13 cellular contexts compared by ENCODE assay signal in genomic region chr12:57832966-57833365, GRCh38. TPM values are rescaled to one million over a fixed set of nuclear protein-coding genes. Genes with fewer than 3 reads are reported as not detected.
DNase-seq lines count a peak whose midpoint lies in the region; ATAC-seq and TF ChIP-seq lines count a peak whose summit lies in the region.
"Had no signal": no experiment of that assay in that cellular context is flagged by ENCODE, and none has a peak within 500 bp of the region (broad histone marks: within the 10 kb centered on the region; RNA-seq: fewer than 3 reads in every experiment).

No MANE protein-coding gene starts in this region.

- H3K9me3 ChIP-seq in heart left ventricle = no peaks in the 10 kb centered on the region
- H3K9me3 ChIP-seq in ascending aorta = no peaks in the 10 kb centered on the region
- no peaks in the 10 kb centered on the region for H3K9me3 ChIP-seq in muscle layer of duodenum (ENCODE audit: control insufficient read depth in 1 of 2, low read length in 2 of 2)
- H3K9me3 ChIP-seq in upper lobe of right lung = no peaks in the 10 kb centered on the region

- ATAC-seq in heart left ventricle = peak in 2 of 4 donors; percentile 10 to 11
- no peak for ATAC-seq in Right ventricle myocardium superior (ENCODE audit: poor library complexity)
- peak; percentile 21 for ATAC-seq in upper lobe of right lung
- no peak for ATAC-seq in GM19324 (IDR thresholded peaks at IDR 0.05; ENCODE audit: low FRiP score, unreplicated experiment)
- ATAC-seq in GM21381 (IDR thresholded peaks at IDR 0.05; ENCODE audit: unreplicated experiment) = no peak
- ATAC-seq in GM19463 (IDR thresholded peaks at IDR 0.05; ENCODE audit: unreplicated experiment) = no peak

- TF ChIP-seq CTCF in heart left ventricle (IDR thresholded peaks at IDR 0.05) (no peak), ascending aorta (IDR thresholded peaks at IDR 0.05) (no peak), upper lobe of right lung (IDR thresholded peaks at IDR 0.05) (no peak)

- no peak for DNase-seq in heart left ventricle
- DNase-seq in Right ventricle myocardium superior = no peak
- no peak for DNase-seq in ascending aorta (ENCODE audit: low spot score in 2 of 2)
- DNase-seq in upper lobe of right lung = no peak
- DNase-seq: activated CD8-positive, alpha-beta memory T cell treated with anti-CD3 and anti-CD28 coated beads, Interleukin-2, amount 50 U/mL, for 4 hours; AML-193; Kasumi-1; RPMI8226 had no signal

- H3K4me1 ChIP-seq in heart left ventricle (peaks cover 40 to 97% (median 92%) of the 10 kb centered on the region in 12 donors), ascending aorta (peaks cover 45 to 89% of the 10 kb centered on the region in 2 donors), muscle layer of duodenum (ENCODE audit: control insufficient read depth in 1 of 2, insufficient read depth in 2 of 2, low read length in 2 of 2) (peaks cover 61 to 90% of the 10 kb centered on the region in 2 donors), upper lobe of right lung (peaks cover 96% of the 10 kb centered on the region)

- peak overlapping the region in 4 of 12 donors; percentile 1 to 22 (median 12) for H3K4me3 ChIP-seq in heart left ventricle
- peak overlapping the region in 1 of 2 donors; percentile 94 for H3K4me3 ChIP-seq in ascending aorta
- H3K4me3 ChIP-seq in muscle layer of duodenum (ENCODE audit: low read depth in 1 of 2, low read length in 2 of 2) = peak overlapping the region in 1 of 2 donors; percentile 16
- peak overlapping the region; percentile 20 for H3K4me3 ChIP-seq in upper lobe of right lung

- H3K27ac ChIP-seq in heart left ventricle = peak overlapping the region in 11 of 12 donors; percentile 14 to 82 (median 64)
- H3K27ac ChIP-seq in ascending aorta = peak overlapping the region; percentile 73 to 100
- peak overlapping the region; percentile 31 for H3K27ac ChIP-seq in muscle layer of duodenum (ENCODE audit: low read length)
- peak overlapping the region; percentile 7 for H3K27ac ChIP-seq in upper lobe of right lung
- H3K27ac ChIP-seq: epithelial cell of prostate had no signal

- TF ChIP-seq POLR2A in heart left ventricle (IDR thresholded peaks at IDR 0.05) = no peak

- 30 to 40% (median 31%) methylated on average over 10 of the region's 10 CpGs for WGBS in heart left ventricle, 4 donors

- peaks cover 0 to 36% (median 19%) of the 10 kb centered on the region in 9 donors for H3K36me3 ChIP-seq in heart left ventricle
- H3K36me3 ChIP-seq in ascending aorta = peaks cover 14 to 15% of the 10 kb centered on the region in 2 donors
- peaks cover 15 to 18% of the 10 kb centered on the region in 2 donors for H3K36me3 ChIP-seq in muscle layer of duodenum (ENCODE audit: control insufficient read depth in 1 of 2, insufficient read depth in 2 of 2, low read length in 2 of 2)
- peaks cover 26% of the 10 kb centered on the region for H3K36me3 ChIP-seq in upper lobe of right lung

- H3K27me3 ChIP-seq in heart left ventricle = no peaks in the 10 kb centered on the region
- H3K27me3 ChIP-seq in ascending aorta = no peaks in the 10 kb centered on the region
- no peaks in the 10 kb centered on the region for H3K27me3 ChIP-seq in muscle layer of duodenum (ENCODE audit: low read depth, low read length)
- H3K27me3 ChIP-seq in upper lobe of right lung = no peaks in the 10 kb centered on the region

- intact Hi-C loops in heart left ventricle (cut with DNase I) (loop anchor here in 5 of 10 donors (1.0 to 2.0 kb wide), 3 partner anchors 11 to 64 kb away; no protein-coding TSS in a partner anchor), Right ventricle myocardium superior (cut with DNase I) (loop anchor here (2.0 kb wide), 1 partner anchor 72 kb away; no protein-coding TSS in a partner anchor), ascending aorta (cut with DNase I) (no loop called here), upper lobe of right lung (cut with DNase I) (no loop called here)

RNA-seq across cellular contexts. Expression of gene CTDSP2, which starts 13.6 kb away (rescaled TPM):
- total RNA-seq in heart left ventricle = 100 to 1,000 TPM in 3 of 9 donors, 10 to 100 TPM in 6; 69.9 to 191 (median 89.3) TPM
- 10 to 100 TPM; 28.0 to 68.4 TPM for polyA plus RNA-seq in heart left ventricle
- total RNA-seq in Right ventricle myocardium superior = 99.5 TPM
- total RNA-seq in ascending aorta = 129 TPM
- 217 TPM for total RNA-seq in upper lobe of right lung

RNA-seq across cellular contexts. Expression of gene AVIL, which starts 14.4 kb away (rescaled TPM):
- total RNA-seq in heart left ventricle (1 to 10 TPM; 1.3 to 6.2 (median 2.4) TPM), Right ventricle myocardium superior (2.1 TPM), ascending aorta (6.4 TPM), upper lobe of right lung (11.3 TPM)
- 1 to 10 TPM; 1.9 to 2.1 TPM for polyA plus RNA-seq in heart left ventricle

RNA-seq across cellular contexts. Expression of gene TSFM, which starts 50.4 kb away (rescaled TPM):
- total RNA-seq in heart left ventricle (10 to 100 TPM; 38.8 to 62.5 (median 45.4) TPM), Right ventricle myocardium superior (49.5 TPM), ascending aorta (46.8 TPM), upper lobe of right lung (24.3 TPM)
- polyA plus RNA-seq in heart left ventricle = 10 to 100 TPM; 37.6 to 80.8 TPM

Comparison
In these comparisons a context has a peak if more than half of its experiments do, and no peak if none do; other contexts are left out.
1. H3K27ac ChIP-seq: peak in every context shown above with its lines; median percentile 86 in ascending aorta; 64 in heart left ventricle; 31 in muscle layer of duodenum; 7 in upper lobe of right lung.